Comparison of ENCODE assay signal across 11 cellular contexts in the genomic region with DNA sequence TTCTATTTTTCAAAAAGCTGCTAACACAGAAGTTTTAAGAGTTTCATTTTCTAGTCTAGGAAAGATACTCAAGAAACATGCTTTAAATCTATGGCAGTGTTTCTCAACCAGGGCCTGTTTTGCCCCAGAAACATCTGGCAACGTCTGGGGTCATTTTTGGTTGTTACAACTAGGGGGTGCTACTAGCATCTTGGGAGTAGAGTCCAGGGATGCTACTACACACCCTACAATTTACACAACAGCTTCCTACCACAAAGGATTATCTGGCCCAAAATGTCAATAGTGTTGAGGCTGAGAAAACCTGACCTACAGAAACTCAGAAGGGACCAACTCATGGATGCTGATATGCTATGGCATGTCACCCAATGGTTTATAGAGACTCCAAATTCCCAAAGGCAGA. TPM values are rescaled to one million over a fixed set of nuclear protein-coding genes. Genes with fewer than 3 reads are reported as not detected.
DNase-seq lines count a peak whose midpoint lies in the region; ATAC-seq, FAIRE-seq and TF ChIP-seq lines count a peak whose summit lies in the region.
"Had no signal": no experiment of that assay in that cellular context is flagged by ENCODE, and none has a peak within 500 bp of the region (broad histone marks: within the 10 kb centered on the region; RNA-seq: fewer than 3 reads in every experiment).

No MANE protein-coding gene starts in this region.

- no peaks in the 10 kb centered on the region for H3K27me3 ChIP-seq in keratinocyte (ENCODE audit: control insufficient read depth, extremely low read depth, insufficient read depth, low read length)

- H3K4me1 ChIP-seq in keratinocyte (ENCODE audit: control insufficient read depth, extremely low read depth, insufficient read depth, low read length): peaks cover 4% of the 10 kb centered on the region

- no peaks in the 10 kb centered on the region for H3K79me2 ChIP-seq in keratinocyte (ENCODE audit: control insufficient read depth, insufficient read depth, low read length)

- H2AFZ ChIP-seq in keratinocyte (ENCODE audit: control insufficient read depth, low read length): no peak overlapping the region

- no peak for FAIRE-seq in keratinocyte (lab: Jason Lieb, UNC)
- FAIRE-seq: urothelium cell line had no signal

- H3K4me3 ChIP-seq in WI38 (ENCODE audit: low read depth, low read length) (no peak overlapping the region), keratinocyte (ENCODE audit: control insufficient read depth in 2 of 3, extremely low read depth in 1 of 3, insufficient read depth in 2 of 3, low read depth in 1 of 3, low read length in 3 of 3) (no peak overlapping the region)

- H3K4me2 ChIP-seq in keratinocyte (ENCODE audit: control insufficient read depth, extremely low read depth, insufficient read depth, low read depth, low read length): no peak overlapping the region

- dilution Hi-C loops in keratinocyte (cut with MboI; ENCODE audit: extremely low pct_ligation_motif_present, low sequenced_read_pairs): no loop called here

- TF ChIP-seq CTCF in WI38 (IDR thresholded peaks at IDR 0.05; ENCODE audit: low read depth, low read length) (0 out of 2 replicates have a peak, but pooled peaks have one; percentile 16), keratinocyte (optimal IDR thresholded peaks at IDR 0.05 in 1 of 3, IDR thresholded peaks at IDR 0.05 in 1 of 3, conservative IDR thresholded peaks at IDR 0.05 in 1 of 3; ENCODE audit: extremely low read depth in 1 of 3, insufficient read depth in 2 of 3, low read length in 3 of 3) (peak; percentile 26 to 55 (median 50))

- CTCF ChIA-PET in HEK293T (lab: Yijun Ruan, JAX): interaction anchor here (0.6 to 2.5 kb wide), 3 partner anchors 32 to 244 kb away, joined by 3 to 13 read pairs (median 5); no protein-coding TSS in a partner anchor

- DNase-seq in DMS53 (lab: John Stamatoyannopoulos, UW) (peak; percentile 34), HEK293T (ENCODE audit: extremely low spot score) (peak; percentile 35), keratinocyte (ENCODE audit: low read depth, low spot score) (no peak), DMS79 (lab: John Stamatoyannopoulos, UW) (no peak), medulla oblongata (ENCODE audit: extremely low spot score) (no peak)
- DNase-seq: NCI-H2171 treated with DMSO at 0.1 percent for 48 hours; stimulated activated CD4-positive, alpha-beta T cell treated with anti-CD3 and anti-CD28 coated beads, Interleukin-4, amount 100 ng/mL, for 1 hour had no signal

- no peaks in the 10 kb centered on the region for H3K9me1 ChIP-seq in keratinocyte (ENCODE audit: control insufficient read depth, extremely low read depth, insufficient read depth, low read length)

- H3K9ac ChIP-seq in keratinocyte (ENCODE audit: control insufficient read depth, extremely low read depth, insufficient read depth, low read length): no peak overlapping the region

- ATAC-seq in HG03432 (IDR thresholded peaks at IDR 0.05; ENCODE audit: unreplicated experiment): no peak
- no peak for ATAC-seq in HG03025 (IDR thresholded peaks at IDR 0.05; ENCODE audit: low FRiP score, unreplicated experiment)

- no peak overlapping the region for H3K27ac ChIP-seq in keratinocyte (ENCODE audit: control insufficient read depth, insufficient read depth, low read length)

- POLR2A ChIA-PET in HEK293T (lab: Yijun Ruan, JAX): no interaction called here

- no peaks in the 10 kb centered on the region for H4K20me1 ChIP-seq in keratinocyte (ENCODE audit: control insufficient read depth, extremely low read depth, insufficient read depth, low read length)

- H3K36me3 ChIP-seq in keratinocyte (ENCODE audit: control insufficient read depth in 2 of 2, extremely low read depth in 1 of 2, insufficient read depth in 2 of 2, low read length in 2 of 2): peaks cover 0 to 2% of the 10 kb centered on the region in 2 experiments

- no peaks in the 10 kb centered on the region for H3K9me3 ChIP-seq in keratinocyte (ENCODE audit: control insufficient read depth, low read depth, low read length)

TF ChIP-seq in HEK293T, 16 proteins besides CTCF, POLR2A, EP300 and RAD21:
- TF ChIP-seq SUZ12 (IDR thresholded peaks at IDR 0.05) (no peak), LEF1 (IDR thresholded peaks at IDR 0.05; ENCODE audit: borderline replicate concordance) (no peak), HDGF (IDR thresholded peaks at IDR 0.05; ENCODE audit: borderline replicate concordance) (no peak), FOXK2 (IDR thresholded peaks at IDR 0.05) (no peak), ARNT (IDR thresholded peaks at IDR 0.05) (no peak), TARDBP (IDR thresholded peaks at IDR 0.05) (no peak), ELF4 (IDR thresholded peaks at IDR 0.05) (no peak), ZNF384 (IDR thresholded peaks at IDR 0.05) (no peak), FOXA1 (IDR thresholded peaks at IDR 0.05) (no peak), CTBP1 (IDR thresholded peaks at IDR 0.05; ENCODE audit: borderline replicate concordance) (no peak), FOXM1 (IDR thresholded peaks at IDR 0.05; ENCODE audit: borderline replicate concordance) (no peak), NFRKB (IDR thresholded peaks at IDR 0.05) (no peak), L3MBTL2 (conservative IDR thresholded peaks at IDR 0.05) (no peak), BHLHE40 (IDR thresholded peaks at IDR 0.05; ENCODE audit: borderline replicate concordance) (no peak), SP1 (IDR thresholded peaks at IDR 0.05) (no peak)
- TF ChIP-seq, protein P1, sequence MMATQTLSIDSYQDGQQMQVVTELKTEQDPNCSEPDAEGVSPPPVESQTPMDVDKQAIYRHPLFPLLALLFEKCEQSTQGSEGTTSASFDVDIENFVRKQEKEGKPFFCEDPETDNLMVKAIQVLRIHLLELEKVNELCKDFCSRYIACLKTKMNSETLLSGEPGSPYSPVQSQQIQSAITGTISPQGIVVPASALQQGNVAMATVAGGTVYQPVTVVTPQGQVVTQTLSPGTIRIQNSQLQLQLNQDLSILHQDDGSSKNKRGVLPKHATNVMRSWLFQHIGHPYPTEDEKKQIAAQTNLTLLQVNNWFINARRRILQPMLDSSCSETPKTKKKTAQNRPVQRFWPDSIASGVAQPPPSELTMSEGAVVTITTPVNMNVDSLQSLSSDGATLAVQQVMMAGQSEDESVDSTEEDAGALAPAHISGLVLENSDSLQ (IDR thresholded peaks at IDR 0.05): no peak

RNA-seq across cellular contexts. Expression of a gene that starts 24.4 kb away (rescaled TPM):
- 7.1 to 10.1 TPM (median 8.0 TPM) in 3 replicates for polyA plus RNA-seq in keratinocyte
- polyA plus RNA-seq in keratinocyte (2011; ENCODE audit: low read depth): 12.1 TPM
- 5.0 and 9.5 TPM in 2 replicates for polyA plus RNA-seq in keratinocyte (2011; cell fraction: cytosol; rRNA removed)
- 10.0 and 13.5 TPM in 2 replicates for polyA plus RNA-seq in keratinocyte (2011; cell fraction: nucleus; rRNA removed)
- 6.6 and 7.0 TPM in 2 replicates for polyA plus RNA-seq in keratinocyte (2012; ENCODE audit: low replicate concordance)
- polyA minus RNA-seq in keratinocyte: 3.0 to 10.1 TPM (median 6.4 TPM) in 3 replicates
- 7.9 TPM for polyA minus RNA-seq in keratinocyte (2011; cell fraction: cytosol; rRNA and poly(A)+ RNA removed)
- polyA minus RNA-seq in keratinocyte (2011; cell fraction: nucleus; rRNA and poly(A)+ RNA removed): 10.0 and 16.8 TPM in 2 replicates

RNA-seq across cellular contexts. Expression of a gene that starts 24.4 kb away (rescaled TPM):
- polyA plus RNA-seq in keratinocyte: 16.7 to 32.6 TPM (median 17.2 TPM) in 3 replicates
- 6.3 TPM for polyA plus RNA-seq in keratinocyte (2011; ENCODE audit: low read depth)
- polyA plus RNA-seq in keratinocyte (2011; cell fraction: cytosol; rRNA removed): 22.6 and 36.8 TPM in 2 replicates
- 5.9 and 11.4 TPM in 2 replicates for polyA plus RNA-seq in keratinocyte (2011; cell fraction: nucleus; rRNA removed)
- 24.4 and 30.9 TPM in 2 replicates for polyA plus RNA-seq in keratinocyte (2012; ENCODE audit: low replicate concordance)
- polyA minus RNA-seq in keratinocyte: 0.59 to 5.9 TPM (median 3.1 TPM) in 3 replicates
- polyA minus RNA-seq in keratinocyte (2011; cell fraction: cytosol; rRNA and poly(A)+ RNA removed): 1.5 TPM
- polyA minus RNA-seq in keratinocyte (2011; cell fraction: nucleus; rRNA and poly(A)+ RNA removed): 0.32 and 0.93 TPM in 2 replicates

Comparison
In these comparisons a context has a peak if more than half of its experiments do, and no peak if none do; other contexts are left out.
1. DNase-seq: peak in DMS53 (single experiment) and HEK293T (single experiment); none in keratinocyte (single experiment), DMS79 (single experiment) and medulla oblongata (single experiment).